In the genomic region with DNA sequence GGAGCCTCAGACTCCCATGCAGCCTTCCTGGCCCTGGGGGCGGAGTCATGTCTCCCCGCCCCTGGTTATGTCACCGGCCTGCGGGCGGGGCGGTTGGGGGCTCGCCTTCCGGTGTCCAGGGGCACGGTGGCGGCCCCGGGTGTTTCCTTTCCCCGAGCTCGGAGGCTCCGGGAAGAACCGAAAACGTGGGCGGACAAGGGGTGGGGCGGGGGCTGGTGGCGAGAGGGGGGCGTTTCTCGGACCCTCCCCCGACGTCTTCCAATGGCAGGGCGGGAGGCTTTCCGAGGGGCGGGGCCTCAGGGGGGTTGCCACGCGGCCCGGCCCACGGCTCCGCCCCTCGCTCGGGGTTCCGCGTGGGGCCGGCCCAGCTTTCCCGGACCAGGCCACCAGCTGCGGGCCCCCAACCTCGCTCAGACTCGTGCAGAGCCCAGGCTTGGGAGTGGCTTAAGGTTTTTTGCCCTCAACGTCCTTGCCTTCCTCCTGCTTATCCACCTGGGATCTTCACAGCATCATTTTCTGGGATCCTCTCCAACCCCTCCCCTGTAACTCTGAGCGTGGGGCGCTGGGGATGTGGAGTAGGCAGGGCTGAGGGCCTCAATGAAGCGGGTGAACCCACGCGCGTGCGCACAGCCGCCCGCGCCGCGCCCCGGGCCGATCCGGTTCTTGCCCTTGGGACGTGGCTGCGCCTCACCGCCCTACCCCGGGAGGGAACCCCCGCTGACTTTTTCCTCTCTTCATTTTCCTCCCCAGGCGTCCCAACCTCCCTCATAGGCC, we compare ENCODE assay signal across 8 cellular contexts. TPM values are rescaled to one million over a fixed set of nuclear protein-coding genes. Genes with fewer than 3 reads are reported as not detected.
DNase-seq lines count a peak whose midpoint lies in the region; ATAC-seq and TF ChIP-seq lines count a peak whose summit lies in the region.

No MANE protein-coding gene starts in this region.

- H3K36me3 ChIP-seq in BLaER1 (no peaks in the 10 kb centered on the region), gastroesophageal sphincter (no peaks in the 10 kb centered on the region)

- ATAC-seq in GM18870 (IDR thresholded peaks at IDR 0.05; ENCODE audit: unreplicated experiment) (peak; percentile 46), HG03108 (IDR thresholded peaks at IDR 0.05; ENCODE audit: unreplicated experiment) (peak; percentile 48), gastroesophageal sphincter (peak; percentile 76), omental fat pad (ENCODE audit: low FRiP score) (peak; percentile 58)

- H3K4me2 ChIP-seq in BLaER1 = peak overlapping the region; percentile 94

- peak overlapping the region; percentile 63; the same call in 1 of the 2 replicates for H3K9ac ChIP-seq in BLaER1

- H4K20me1 ChIP-seq in BLaER1 = peaks cover 45% of the 10 kb centered on the region

- TF ChIP-seq CTCF in gastroesophageal sphincter (IDR thresholded peaks at IDR 0.05) (no peak), omental fat pad (IDR thresholded peaks at IDR 0.05) (no peak)

- H3K9me3 ChIP-seq in BLaER1 (no peaks in the 10 kb centered on the region), gastroesophageal sphincter (peaks cover 0 to 6% (median 0%) of the 10 kb centered on the region in 3 donors)

- DNase-seq in NCI-H510A treated with DMSO at 0.1 percent for 48 hours (lab: John Stamatoyannopoulos, UW) (peak; percentile 64), omental fat pad (ENCODE audit: low spot score) (no peak), KG1 (lab: John Stamatoyannopoulos, UW) (no peak)
- DNase-seq in activated T-cell treated with anti-CD3 and anti-CD28 coated beads, Interleukin-2, amount 50 U/mL, for 1 hour = peak; percentile 41

- H3K4me3 ChIP-seq in BLaER1 = peak overlapping the region; percentile 69
- peak overlapping the region; percentile 0 to 54 for H3K4me3 ChIP-seq in gastroesophageal sphincter

- H3K4me1 ChIP-seq in BLaER1 (peaks cover 28% of the 10 kb centered on the region), gastroesophageal sphincter (peaks cover 0 to 49% (median 21%) of the 10 kb centered on the region in 3 donors)

- no peak overlapping the region for H3K27ac ChIP-seq in BLaER1
- peak overlapping the region in 3 of 4 donors; percentile 72 to 79 (median 75) for H3K27ac ChIP-seq in gastroesophageal sphincter

- H3K27me3 ChIP-seq in BLaER1 = peaks cover 62% of the 10 kb centered on the region
- H3K27me3 ChIP-seq in gastroesophageal sphincter = peaks cover 90% of the 10 kb centered on the region

- no peak for TF ChIP-seq EP300 in gastroesophageal sphincter (IDR thresholded peaks at IDR 0.05)

- 0 to 1% methylated on average over 7 to 27 of the region's 62 CpGs for WGBS in gastroesophageal sphincter (ENCODE audit: low coverage in 1 of 2), 2 donors

- TF ChIP-seq POLR2A in gastroesophageal sphincter (IDR thresholded peaks at IDR 0.05) = no peak

RNA-seq across cellular contexts. Expression of a gene that starts 2.1 kb away (rescaled TPM):
- total RNA-seq in gastroesophageal sphincter (10 to 100 TPM in 3 of 4 donors, 1 to 10 TPM in 1; 5.6 to 22.7 (median 15.1) TPM), omental fat pad (10 to 100 TPM in 3 of 4 donors, 1 to 10 TPM in 1; 7.2 to 35.9 (median 18.7) TPM)

Comparison
In these comparisons a context has a peak if more than half of its experiments do, and no peak if none do; other contexts are left out.
1. DNase-seq: peak in NCI-H510A treated with DMSO at 0.1 percent for 48 hours (single experiment) and activated T-cell treated with anti-CD3 and anti-CD28 coated beads, Interleukin-2, amount 50 U/mL, for 1 hour (single experiment); none in omental fat pad (single experiment) and KG1 (single experiment).
2. Peak in every context shown above with its lines, with median percentiles within 50 percentile points of each other: ATAC-seq.